16 cellular contexts compared by ENCODE assay signal in the genomic region with DNA sequence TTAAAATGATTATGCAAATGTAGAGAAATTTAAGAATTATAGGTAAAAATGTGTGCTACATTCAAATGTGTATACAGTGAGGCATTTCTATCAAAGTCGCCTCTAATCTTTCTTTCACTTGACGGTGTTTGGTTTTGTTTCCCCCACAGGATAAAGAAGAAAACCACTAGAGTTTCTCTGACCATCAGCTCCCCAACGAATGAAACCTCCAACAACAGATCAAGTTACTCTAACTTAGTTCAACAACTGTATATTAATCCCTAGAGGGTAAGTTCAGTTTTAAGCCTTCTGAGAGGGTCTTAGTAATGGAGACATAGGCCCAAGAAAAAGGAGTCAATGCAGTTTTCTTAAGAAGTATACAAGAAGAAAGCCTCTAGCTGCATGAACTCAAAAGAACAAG.
DNase-seq lines count a peak whose midpoint lies in the region; ATAC-seq and TF ChIP-seq lines count a peak whose summit lies in the region.
"Had no signal": no experiment of that assay in that cellular context is flagged by ENCODE, and none has a peak within 500 bp of the region (broad histone marks: within the 10 kb centered on the region; RNA-seq: fewer than 3 reads in every experiment).

No MANE protein-coding gene starts in this region.

- DNase-seq in NCI-H82 treated with DMSO at 0.1 percent for 48 hours (lab: John Stamatoyannopoulos, UW; ENCODE audit: unreplicated experiment) (peak; percentile 21), NCI-H187 (lab: John Stamatoyannopoulos, UW) (no peak)
- DNase-seq: activated CD4-positive, alpha-beta T cell treated with anti-CD3 and anti-CD28 coated beads, Interleukin-2, amount 50 U/mL, for 4 hours; activated gamma-delta T cell; CD8-positive, alpha-beta memory T cell; DMS79; NCI-H1105 treated with DMSO at 0.1 percent for 48 hours; stimulated activated CD4-positive, alpha-beta T cell treated with anti-CD3 and anti-CD28 coated beads, Interleukin-4, amount 100 ng/mL, for 1 hour; stimulated activated naive CD8-positive, alpha-beta T cell treated with anti-CD3 and anti-CD28 coated beads, Interleukin-15, amount 100 ng/mL, for 72 hours; T-helper 9 cell had no signal

- no peak for TF ChIP-seq POLR2A in GM18505 (IDR thresholded peaks at IDR 0.05; ENCODE audit: borderline replicate concordance, extremely low read depth, insufficient read depth, insufficient read length)

- ATAC-seq in GM19035 (IDR thresholded peaks at IDR 0.05; ENCODE audit: unreplicated experiment) (peak; percentile 52), GM21619 (IDR thresholded peaks at IDR 0.05; ENCODE audit: unreplicated experiment) (peak; percentile 47), HG03571 (IDR thresholded peaks at IDR 0.05; ENCODE audit: unreplicated experiment) (no peak), HG03460 (IDR thresholded peaks at IDR 0.05; ENCODE audit: unreplicated experiment) (no peak), GM18505 (IDR thresholded peaks at IDR 0.05; ENCODE audit: unreplicated experiment) (no peak)
- ATAC-seq: stimulated activated naive CD8-positive, alpha-beta T cell treated with anti-CD3 and anti-CD28 coated beads, Interleukin-15, amount 100 ng/mL, for 72 hours; WTC11 had no signal

Comparison
In these comparisons a context has a peak if more than half of its experiments do, and no peak if none do; other contexts are left out.
1. ATAC-seq: peak in GM19035 (single experiment) and GM21619 (single experiment); none in HG03571 (single experiment), HG03460 (single experiment) and GM18505 (single experiment).